29 cellular contexts compared by ENCODE assay signal in the genomic region with DNA sequence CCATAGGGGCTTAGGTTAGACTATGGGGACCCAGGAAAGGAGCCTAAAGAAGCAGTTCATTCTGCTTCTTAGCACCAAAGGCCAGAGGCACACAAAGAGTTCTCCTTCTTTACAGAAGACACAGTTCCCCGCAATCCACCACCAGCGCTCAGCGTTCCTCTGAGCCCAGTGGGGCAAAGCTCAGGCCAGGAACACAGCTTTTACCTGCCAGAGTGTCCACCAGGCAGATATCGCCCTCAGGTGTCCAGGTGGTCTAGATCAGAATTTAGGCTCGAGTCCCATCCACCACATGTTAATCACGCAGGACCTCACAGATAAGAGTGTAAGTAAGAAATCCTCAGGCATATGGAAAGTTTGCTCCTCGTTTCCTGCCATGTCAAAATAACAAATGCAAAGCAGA. TPM values are rescaled to one million over a fixed set of nuclear protein-coding genes. Genes with fewer than 3 reads are reported as not detected.
"Had no signal": no experiment of that assay in that cellular context is flagged by ENCODE, and none has a peak within 500 bp of the region (broad histone marks: within the 10 kb centered on the region; RNA-seq: fewer than 3 reads in every experiment).

No MANE protein-coding gene starts in this region.

- H3K27me3 Mint-ChIP-seq: brain had no signal

- H3K4me3 Mint-ChIP-seq: activated B cell treated with CpG ODN at 0.5 μM for 24 hours; activated CD4-positive, alpha-beta T cell treated with anti-CD3 and anti-CD28 coated beads, Interleukin-2, amount 10 ng/mL, durations not matched to agents 24 days and 14 days; activated CD8-positive, alpha-beta memory T cell treated with anti-CD3 and anti-CD28 coated beads, Interleukin-2, amount 10 ng/mL, durations not matched to agents 7 days and 5 days; activated naive CD8-positive, alpha-beta T cell treated with anti-CD3 and anti-CD28 coated beads, Interleukin-2, amount 50 U/mL, for 24 hours; activated T-cell treated with anti-CD3 and anti-CD28 coated beads, Interleukin-2, amount 50 U/mL, for 4 hours; brain; central memory CD8-positive, alpha-beta T cell; T-cell had no signal

- H3K27ac Mint-ChIP-seq: activated B cell treated with CpG ODN at 0.5 μM for 24 hours; activated CD4-positive, alpha-beta T cell treated with anti-CD3 and anti-CD28 coated beads, Interleukin-2, amount 10 ng/mL, durations not matched to agents 24 days and 14 days; activated CD8-positive, alpha-beta memory T cell treated with anti-CD3 and anti-CD28 coated beads, Interleukin-2, amount 10 ng/mL, durations not matched to agents 7 days and 5 days; activated naive CD4-positive, alpha-beta T cell treated with anti-CD3 and anti-CD28 coated beads, Interleukin-2, amount 50 U/mL, for 72 hours; activated naive CD8-positive, alpha-beta T cell treated with anti-CD3 and anti-CD28 coated beads, Interleukin-2, amount 50 U/mL, for 24 hours; brain; T-cell had no signal

- FAIRE-seq: astrocyte, TTC549 had no signal

- DNase-seq: activated B cell treated with CpG ODN at 0.5 μM for 24 hours; activated CD4-positive, alpha-beta T cell treated with anti-CD3 and anti-CD28 coated beads for 1 hour; activated CD4-positive, alpha-beta T cell treated with anti-CD3 and anti-CD28 coated beads, Interleukin-2, amount 10 ng/mL, durations not matched to agents 24 days and 14 days; activated CD4-positive, alpha-beta T cell treated with anti-CD3 and anti-CD28 coated beads, Interleukin-2, amount 50 U/mL, for 48 hours; activated CD8-positive, alpha-beta memory T cell treated with anti-CD3 and anti-CD28 coated beads, Interleukin-2, amount 10 ng/mL, durations not matched to agents 7 days and 5 days; activated effector memory CD4-positive, alpha-beta T cell treated with anti-CD3 and anti-CD28 coated beads, Interleukin-2, amount 50 U/mL, for 16 hours; activated naive CD4-positive, alpha-beta T cell treated with Interleukin-2 at 50 U/mL for 16 hours; activated naive CD8-positive, alpha-beta T cell treated with anti-CD3 and anti-CD28 coated beads, Interleukin-2, amount 50 U/mL, for 24 hours; activated T-cell treated with anti-CD3 and anti-CD28 coated beads, Interleukin-2, amount 50 U/mL, for 4 hours; amniotic stem cell; NCI-H1092; NCI-H1417 treated with DMSO at 0.1 percent for 48 hours; NCI-H1694; NCI-H2029; NCI-H2107; NCI-H345; NCI-H510A; NCI-H526 treated with DMSO at 0.1 percent for 48 hours; NCI-H82; SIG-M5; T-cell; T-helper 2 cell; T1000 had no signal

- H3K4me1 Mint-ChIP-seq: activated B cell treated with CpG ODN at 0.5 μM for 24 hours; central memory CD8-positive, alpha-beta T cell; T-cell had no signal

- ATAC-seq: activated CD8-positive, alpha-beta memory T cell treated with anti-CD3 and anti-CD28 coated beads, Interleukin-2, amount 10 ng/mL, durations not matched to agents 7 days and 5 days; activated naive CD4-positive, alpha-beta T cell treated with anti-CD3 and anti-CD28 coated beads, Interleukin-2, amount 50 U/mL, for 72 hours; activated naive CD8-positive, alpha-beta T cell treated with anti-CD3 and anti-CD28 coated beads, Interleukin-2, amount 50 U/mL, for 24 hours; activated T-cell treated with anti-CD3 and anti-CD28 coated beads, Interleukin-2, amount 50 U/mL, for 4 hours; T-cell had no signal

- H3K9me3 Mint-ChIP-seq: activated B cell treated with CpG ODN at 0.5 μM for 24 hours; activated naive CD8-positive, alpha-beta T cell treated with anti-CD3 and anti-CD28 coated beads, Interleukin-2, amount 50 U/mL, for 24 hours; central memory CD8-positive, alpha-beta T cell had no signal

- H3K36me3 Mint-ChIP-seq: activated CD8-positive, alpha-beta memory T cell treated with anti-CD3 and anti-CD28 coated beads, Interleukin-2, amount 10 ng/mL, durations not matched to agents 7 days and 5 days; brain; T-cell had no signal

RNA-seq across cellular contexts. Expression of a gene that starts 53.0 kb away (rescaled TPM):
- total RNA-seq: activated naive CD4-positive, alpha-beta T cell treated with anti-CD3 and anti-CD28 coated beads, Interleukin-2, amount 50 U/mL, for 72 hours; activated T-cell treated with anti-CD3 and anti-CD28 coated beads, Interleukin-2, amount 50 U/mL, for 4 hours; LHCN-M2 had no signal
